Comparison of ENCODE assay signal across 17 cellular contexts in the genomic region with DNA sequence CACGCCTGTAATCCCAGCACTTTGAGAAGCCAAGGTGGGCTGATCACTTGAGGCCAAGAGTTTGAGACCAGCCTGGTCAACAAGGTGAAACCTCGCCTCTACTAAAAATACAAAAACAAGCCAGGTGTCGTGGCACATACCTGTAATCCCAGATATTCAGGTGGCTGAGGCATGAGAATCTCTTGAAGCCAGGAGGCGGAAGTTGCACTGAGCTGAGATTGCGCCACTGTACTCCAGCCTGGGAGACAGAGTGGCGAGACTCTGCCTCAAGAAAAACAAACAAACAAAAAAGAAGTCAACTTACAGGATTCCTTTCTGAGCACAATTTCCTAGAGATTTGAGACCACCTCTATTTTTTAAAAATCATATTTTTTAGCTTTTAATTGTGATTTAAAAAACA. TPM values are rescaled to one million over a fixed set of nuclear protein-coding genes. Genes with fewer than 3 reads are reported as not detected.
A peak's percentile ranks its signal among the peaks of the same experiment; 100 is the strongest.
DNase-seq lines count a peak whose midpoint lies in the region; ATAC-seq and TF ChIP-seq lines count a peak whose summit lies in the region.
"Had no signal": no experiment of that assay in that cellular context is flagged by ENCODE, and none has a peak within 500 bp of the region (broad histone marks: within the 10 kb centered on the region; RNA-seq: fewer than 3 reads in every experiment).

No MANE protein-coding gene starts in this region.

- peaks cover 0 to 76% (median 49%) of the 10 kb centered on the region in 9 donors for H3K36me3 ChIP-seq in heart right ventricle
- H3K36me3 ChIP-seq in gastrocnemius medialis, result peaks cover 0 to 19% of the 10 kb centered on the region in 2 donors

- H3K9me3 ChIP-seq in heart right ventricle, result no peaks in the 10 kb centered on the region
- H3K9me3 ChIP-seq in gastrocnemius medialis, result no peaks in the 10 kb centered on the region

- intact Hi-C loops in left ventricle myocardium superior (cut with micrococcal nuclease), result no loop called here
- intact Hi-C loops in heart right ventricle (cut with DNase I), result loop anchor here in 1 of 10 donors (5.0 kb wide), 1 partner anchor 42 kb away; no protein-coding TSS in a partner anchor
- intact Hi-C loops in gastrocnemius medialis (cut with DNase I; ENCODE audit: low total_unique reads), result loop anchor here (10.0 kb wide), 1 partner anchor 774 kb away; no protein-coding TSS in a partner anchor

- H3K4me3 ChIP-seq in heart right ventricle (no peak overlapping the region), gastrocnemius medialis (no peak overlapping the region)
- H3K4me3 ChIP-seq: GM23338, K562 had no signal

- H3K4me1 ChIP-seq in heart right ventricle (peaks cover 0 to 55% (median 28%) of the 10 kb centered on the region in 9 donors), gastrocnemius medialis (peaks cover 55 to 75% of the 10 kb centered on the region in 2 donors)

- H3K27me3 ChIP-seq in heart right ventricle, result no peaks in the 10 kb centered on the region
- H3K27me3 ChIP-seq in gastrocnemius medialis, result no peaks in the 10 kb centered on the region

- ATAC-seq in left ventricle myocardium superior, result no peak
- no peak for ATAC-seq in heart right ventricle
- no peak for ATAC-seq in left lobe of liver
- ATAC-seq in gastrocnemius medialis, result no peak
- ATAC-seq: GM23338, HCT116, K562 had no signal

- H3K27ac ChIP-seq in heart right ventricle (peak overlapping the region in 4 of 10 donors; percentile 30 to 80 (median 61)), gastrocnemius medialis (peak overlapping the region; percentile 85 to 96 (median 92)), substantia nigra (ENCODE audit: low read depth, low read length, poor library complexity, severe bottlenecking) (no peak overlapping the region)

- TF ChIP-seq CTCF in heart right ventricle (IDR thresholded peaks at IDR 0.05), result no peak
- TF ChIP-seq CTCF in gastrocnemius medialis (IDR thresholded peaks at IDR 0.05 in 4 of 5, conservative IDR thresholded peaks at IDR 0.05 in 1 of 5), result no peak

- TF ChIP-seq POLR2A in gastrocnemius medialis (IDR thresholded peaks at IDR 0.05), result no peak

- in situ Hi-C loops in gastrocnemius medialis (cut with MboI; ENCODE audit: low sequenced_read_pairs in 4 of 4), result loop anchor here in 2 of 4 donors (25.0 kb wide), 1 partner anchor 772 kb away; the partner anchor contains the start of gene CALM1 (in 2 of the 2)

- peak; percentile 3 for DNase-seq in left ventricle myocardium superior
- no peak for DNase-seq in heart right ventricle
- DNase-seq in left lobe of liver (ENCODE audit: low spot score), result peak; percentile 74
- no peak for DNase-seq in gastrocnemius medialis
- no peak for DNase-seq in substantia nigra (lab: John Stamatoyannopoulos, UW)
- no peak for DNase-seq in OCI-M1 (lab: John Stamatoyannopoulos, UW)
- DNase-seq in retina, result no peak
- DNase-seq: C1 segment of cervical spinal cord, DMS 273 treated with DMSO at 0.1 percent for 48 hours, GF-D8, NCI-H1417 treated with DMSO at 0.1 percent for 48 hours, NCI-H1930, NCI-H446 treated with DMSO at 0.1 percent for 48 hours, RPMI8226 had no signal

- 97% methylated on average over 6 of the region's 6 CpGs for WGBS in heart right ventricle, 2 donors

RNA-seq across cellular contexts. Expression of gene DGLUCY, which starts 45.3 kb away (rescaled TPM):
- total RNA-seq in left ventricle myocardium superior (254 TPM), heart right ventricle (100 to 1,000 TPM; 124 to 270 (median 208) TPM), left lobe of liver (53.1 TPM), gastrocnemius medialis (10 to 100 TPM; 29.3 to 93.7 (median 67.8) TPM)
- 100 to 1,000 TPM in 1 of 2 donors, 10 to 100 TPM in 1; 43.5 to 184 TPM for polyA plus RNA-seq in heart right ventricle

Comparison
In these comparisons a context has a peak if more than half of its experiments do, and no peak if none do; other contexts are left out.
1. DNase-seq: peak in left ventricle myocardium superior (single experiment) and left lobe of liver (single experiment); none in heart right ventricle (0 of 2), gastrocnemius medialis (0 of 2), substantia nigra (0 of 49), OCI-M1 (single experiment) and retina (single experiment).